Comparison of ENCODE assay signal across 10 cellular contexts in the genomic region with DNA sequence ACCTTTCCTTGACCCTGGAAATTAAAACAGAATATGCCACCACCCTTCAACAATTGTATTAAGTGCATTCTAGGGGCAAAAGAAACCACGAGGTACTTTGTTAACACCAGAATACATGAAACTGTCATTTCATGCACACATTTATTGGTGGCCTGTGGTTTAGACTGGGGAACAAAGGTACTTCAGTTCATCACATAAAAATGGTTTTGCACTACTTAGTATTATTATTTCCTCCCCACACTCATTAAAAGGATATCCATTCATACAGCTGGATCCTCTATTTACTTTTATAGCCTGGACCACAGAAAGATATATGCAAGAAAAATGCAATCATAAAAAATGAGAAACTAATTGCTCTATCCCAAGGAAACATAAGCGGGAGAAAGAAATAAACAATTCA.
"Had no signal": no experiment of that assay in that cellular context is flagged by ENCODE, and none has a peak within 500 bp of the region (broad histone marks: within the 10 kb centered on the region; RNA-seq: fewer than 3 reads in every experiment).

No MANE protein-coding gene starts in this region.

- FAIRE-seq: HepG2 had no signal

- ATAC-seq: HCT116, HepG2 had no signal

- H3K9me3 ChIP-seq: HAP-1 had no signal

- H3K36me3 ChIP-seq: HAP-1 had no signal

- H3K36me3 Mint-ChIP-seq: IgD-negative memory B cell had no signal

- H3K9ac ChIP-seq: GM23248 had no signal

- H3K27ac ChIP-seq: GM23248, HL-60 had no signal

- DNase-seq: GM23248, GOT3, H7, HFFc6, KBM-7 had no signal

- H3K27ac Mint-ChIP-seq: HFFc6 had no signal

- H3K4me3 ChIP-seq: GM23248, HAP-1 had no signal

- H2AFZ ChIP-seq: GM23248 had no signal

- H3K4me1 Mint-ChIP-seq: IgD-negative memory B cell had no signal

- H3K4me3 Mint-ChIP-seq: HFFc6, IgD-negative memory B cell had no signal
